ENCODE assay signal across 8 cellular contexts in the genomic region with DNA sequence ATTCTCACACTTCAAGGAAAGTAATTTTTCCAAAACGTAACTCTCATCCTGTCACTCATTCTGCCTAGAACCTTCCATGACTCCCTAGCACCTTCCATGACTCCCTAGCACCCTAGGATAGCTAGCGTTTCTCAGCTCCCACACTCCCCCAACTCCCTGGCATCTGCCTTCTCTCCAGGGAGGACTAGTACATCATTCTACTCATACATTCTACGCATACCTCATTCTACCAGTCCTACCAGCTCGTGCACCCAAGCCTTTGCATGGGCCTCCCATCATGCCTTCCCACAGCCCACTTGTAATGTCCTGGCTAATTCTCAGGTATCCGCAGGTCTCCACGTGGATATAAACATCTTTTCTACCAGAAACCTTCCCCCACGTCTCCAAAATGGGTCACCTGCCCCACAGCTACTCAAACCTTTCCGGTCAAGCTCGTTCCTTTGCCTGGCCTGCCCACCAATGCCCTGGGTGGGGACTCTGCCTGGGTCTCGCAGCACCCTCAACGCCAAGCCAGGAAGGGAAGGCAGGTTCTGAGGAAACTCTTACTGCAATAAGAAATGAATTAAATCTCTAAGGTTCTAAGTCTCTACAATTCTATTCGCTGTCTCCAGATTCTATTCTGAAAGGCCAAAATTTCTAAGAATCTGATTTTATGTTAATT. TPM values are rescaled to one million over a fixed set of nuclear protein-coding genes. Genes with fewer than 3 reads are reported as not detected.
A peak's percentile ranks its signal among the peaks of the same experiment; 100 is the strongest.
DNase-seq lines count a peak whose midpoint lies in the region; ATAC-seq and TF ChIP-seq lines count a peak whose summit lies in the region.

No MANE protein-coding gene starts in this region.

- H3K9me3 ChIP-seq in BE2C, result peaks cover 4% of the 10 kb centered on the region; the same call in 1 of the 2 replicates
- H3K9me3 ChIP-seq in MM.1S (replicated peaks; ENCODE audit: insufficient read depth, low read length), result no peaks in the 10 kb centered on the region

- H3K4me1 ChIP-seq in BE2C (no peaks in the 10 kb centered on the region), MM.1S (ENCODE audit: low read length) (peaks cover 8% of the 10 kb centered on the region; the same call in 1 of the 2 replicates)

- no peaks in the 10 kb centered on the region for H4K20me1 ChIP-seq in MM.1S (ENCODE audit: insufficient read depth, low read length)

- H3K27ac ChIP-seq in MM.1S (ENCODE audit: low read length) (no peak overlapping the region), dorsolateral prefrontal cortex (peak overlapping the region in 50 of 59 donors; percentile 15 to 93 (median 76))

- peaks cover 40% of the 10 kb centered on the region for H3K4me1 Mint-ChIP-seq in nephron

- H3K9ac ChIP-seq in MM.1S (ENCODE audit: low read length), result peak overlapping the region; percentile 55; the same call in 1 of the 2 replicates

- H3K36me3 ChIP-seq in BE2C, result no peaks in the 10 kb centered on the region
- H3K36me3 ChIP-seq in MM.1S (replicated peaks; ENCODE audit: insufficient read depth, low read length), result no peaks in the 10 kb centered on the region

- peak overlapping the region; percentile 68 to 86 (median 80) for H3K4me3 Mint-ChIP-seq in nephron

- H3K4me3 ChIP-seq in BE2C (ENCODE audit: low read depth, low read length) (peak overlapping the region; percentile 62), MM.1S (ENCODE audit: low read length) (peak overlapping the region; percentile 77), dorsolateral prefrontal cortex (peak overlapping the region; percentile 47 to 88 (median 78))

- TF ChIP-seq CTCF in BE2C (IDR thresholded peaks at IDR 0.05; ENCODE audit: low read depth, low read length) (no peak), MM.1S (IDR thresholded peaks at IDR 0.05; ENCODE audit: low read length) (no peak), dorsolateral prefrontal cortex (IDR thresholded peaks at IDR 0.05 in 54 of 56, conservative IDR thresholded peaks at IDR 0.05 in 2 of 56; ENCODE audit: low read depth in 1 of 56, partially characterized antibody in 56 of 56) (peak in 1 of 56 donors; percentile 18), nephron (IDR thresholded peaks at IDR 0.05; ENCODE audit: unreplicated experiment in 3 of 3) (no peak)

- no peaks in the 10 kb centered on the region for H3K9me2 ChIP-seq in MM.1S (replicated peaks; ENCODE audit: insufficient read depth, low read length)

- peak overlapping the region; percentile 11 to 44 (median 27) for H3K27ac Mint-ChIP-seq in nephron

- peak overlapping the region; percentile 58 for H2AFZ ChIP-seq in MM.1S (ENCODE audit: low read length)

- peak overlapping the region; percentile 98 for H3K4me2 ChIP-seq in MM.1S (ENCODE audit: low read depth, low read length)

- H3K27me3 Mint-ChIP-seq in nephron (ENCODE audit: low read depth), result peaks cover 3% of the 10 kb centered on the region

- intact Hi-C loops in dorsolateral prefrontal cortex (cut with DNase I), result loop anchor here (5.0 to 10.0 kb wide), 4 partner anchors 309 to 1027 kb away; a partner anchor contains a TSS

- H3K9me3 Mint-ChIP-seq in nephron, result peaks cover 12% of the 10 kb centered on the region

- DNase-seq in BE2C (no peak), MM.1S (no peak), dorsolateral prefrontal cortex (no peak), activated gamma-delta T cell (lab: John Stamatoyannopoulos, UW) (no peak), EL (no peak), dedifferentiated amniotic fluid mesenchymal stem cell (ENCODE audit: extremely low spot score) (no peak)

- peaks cover 4% of the 10 kb centered on the region for H3K27me3 ChIP-seq in BE2C
- peaks cover 5% of the 10 kb centered on the region for H3K27me3 ChIP-seq in MM.1S (replicated peaks; ENCODE audit: insufficient read depth, low read length)
- no peaks in the 10 kb centered on the region for H3K27me3 ChIP-seq in dorsolateral prefrontal cortex

- no peaks in the 10 kb centered on the region for H3K36me3 Mint-ChIP-seq in nephron (ENCODE audit: low read depth)

- no peak for ATAC-seq in GM19397 (IDR thresholded peaks at IDR 0.05; ENCODE audit: unreplicated experiment)

- no peaks in the 10 kb centered on the region for H3F3A ChIP-seq in MM.1S (ENCODE audit: insufficient read depth, low read length)

- H3K79me2 ChIP-seq in MM.1S (ENCODE audit: low read length), result peaks cover 8% of the 10 kb centered on the region; the same call in 1 of the 2 replicates

RNA-seq across cellular contexts. Expression of a gene that starts 0.9 kb away (rescaled TPM):
- 10.9 TPM for polyA plus RNA-seq in BE2C (2012; ENCODE audit: insufficient read depth, insufficient read length, low read depth)
- 10 to 100 TPM; 21.8 to 47.3 (median 33.7) TPM for total RNA-seq in dorsolateral prefrontal cortex

RNA-seq across cellular contexts. Expression of a gene that starts 12.0 kb away (rescaled TPM):
- polyA plus RNA-seq in BE2C (2012; ENCODE audit: insufficient read depth, insufficient read length, low read depth), result not detected
- total RNA-seq in dorsolateral prefrontal cortex, result 1 to 10 TPM; 1.6 to 9.7 (median 3.9) TPM
